In genomic region chr9:89774971-89775370, GRCh38 we compare ENCODE assay signal across 24 cellular contexts.
DNase-seq lines count a peak whose midpoint lies in the region; ATAC-seq and TF ChIP-seq lines count a peak whose summit lies in the region.
"Had no signal": no experiment of that assay in that cellular context is flagged by ENCODE, and none has a peak within 500 bp of the region (broad histone marks: within the 10 kb centered on the region; RNA-seq: fewer than 3 reads in every experiment).

No MANE protein-coding gene starts in this region.

- no TSS peak for BruUV-seq in Caco-2 (replicated peaks; lab: Mats Ljungman, UMichigan)

- H3K27me3 ChIP-seq in trophoblast cell (ENCODE audit: insufficient read depth, low read length) (no peaks in the 10 kb centered on the region), spleen (replicated peaks in 1 of 7) (no peaks in the 10 kb centered on the region), foreskin keratinocyte (peaks cover 22% of the 10 kb centered on the region), Caco-2 (replicated peaks; ENCODE audit: control insufficient read depth, insufficient read depth, low read length) (no peaks in the 10 kb centered on the region)
- H3K27me3 ChIP-seq: BE2C, BLaER1 had no signal

- H3K23ac ChIP-seq in trophoblast cell (ENCODE audit: low read length): no peak overlapping the region

- peak overlapping the region; percentile 19 for H2BK120ac ChIP-seq in trophoblast cell (ENCODE audit: insufficient read depth, low read length, poor library complexity)

- peak overlapping the region; percentile 58 for H4K91ac ChIP-seq in trophoblast cell (ENCODE audit: low read depth, low read length)

- no peak for TF ChIP-seq POLR2A in spleen (IDR thresholded peaks at IDR 0.05)

- peak overlapping the region; percentile 31 for H2AK5ac ChIP-seq in trophoblast cell (ENCODE audit: low read length)

- H3K27ac ChIP-seq in trophoblast cell (ENCODE audit: low read depth, low read length): no peak overlapping the region
- H3K27ac ChIP-seq in spleen: no peak overlapping the region
- H3K27ac ChIP-seq in foreskin keratinocyte: no peak overlapping the region
- H3K27ac ChIP-seq: BLaER1 had no signal

- intact Hi-C loops in cardiac septum (cut with DNase I) (no loop called here), Right ventricle myocardium inferior (cut with DNase I) (no loop called here), spleen (cut with DNase I; ENCODE audit: low total_unique reads) (no loop called here), natural killer cell (cut with micrococcal nuclease) (no loop called here), Caco-2 (cut with micrococcal nuclease; ENCODE audit: unreplicated experiment) (no loop called here)

- no CpG with 5 or more reads among the region's 6 CpGs for WGBS in trophoblast cell (ENCODE audit: extremely low coverage, insufficient coverage, insufficient read length)
- 91 to 100% (median 96%) methylated on average over 3 to 6 of the region's 6 CpGs for WGBS in spleen, 5 donors

- H3K4me3 Mint-ChIP-seq in natural killer cell (no peak overlapping the region), Caco-2 (ENCODE audit: unreplicated experiment) (no peak overlapping the region)
- H3K4me3 Mint-ChIP-seq: CD4-positive, alpha-beta memory T cell; CD4-positive, CD25-positive, alpha-beta regulatory T cell had no signal

- H3K4me1 ChIP-seq in trophoblast cell (ENCODE audit: control insufficient read depth in 1 of 2, insufficient read depth in 2 of 2, low read length in 2 of 2) (peaks cover 15 to 23% of the 10 kb centered on the region in 2 experiments), spleen (peaks cover 0 to 9% (median 0%) of the 10 kb centered on the region in 6 donors), foreskin keratinocyte (no peaks in the 10 kb centered on the region), Caco-2 (peaks cover 9% of the 10 kb centered on the region; the same call in 1 of the 2 replicates)

- H3K79me2 ChIP-seq in trophoblast cell (ENCODE audit: control insufficient read depth, insufficient read depth, low read length, poor library complexity): no peaks in the 10 kb centered on the region

- ATAC-seq in Right ventricle myocardium inferior: no peak
- ATAC-seq in natural killer cell: no peak
- ATAC-seq in foreskin keratinocyte: no peak
- ATAC-seq: GM12878 had no signal

- H3K9me3 ChIP-seq in trophoblast cell (ENCODE audit: insufficient read depth, low read depth, low read length) (peaks cover 2% of the 10 kb centered on the region), spleen (no peaks in the 10 kb centered on the region), Caco-2 (no peaks in the 10 kb centered on the region)
- H3K9me3 ChIP-seq: BE2C, BLaER1 had no signal

- H3K4me2 ChIP-seq in trophoblast cell (ENCODE audit: low read length): no peak overlapping the region

- peak overlapping the region; percentile 21 for H3K14ac ChIP-seq in trophoblast cell (ENCODE audit: low read length)

- H3K27ac Mint-ChIP-seq in natural killer cell (no peak overlapping the region), Caco-2 (ENCODE audit: unreplicated experiment) (no peak overlapping the region)
- H3K27ac Mint-ChIP-seq: CD14-positive monocyte; CD4-positive, CD25-positive, alpha-beta regulatory T cell had no signal

- H4K8ac ChIP-seq in trophoblast cell (ENCODE audit: low read depth, low read length): peak overlapping the region; percentile 12

- no peak overlapping the region for H3K18ac ChIP-seq in trophoblast cell (ENCODE audit: low read length)

- POLR2A ChIA-PET in Caco-2 (lab: Charles Lee): no interaction called here

- TF ChIP-seq CTCF in spleen (IDR thresholded peaks at IDR 0.05 in 8 of 11, conservative IDR thresholded peaks at IDR 0.05 in 3 of 11) (no peak), natural killer cell (IDR thresholded peaks at IDR 0.05) (no peak), foreskin keratinocyte (conservative IDR thresholded peaks at IDR 0.05) (no peak), Caco-2 (IDR thresholded peaks at IDR 0.05; ENCODE audit: insufficient read depth in 1 of 2, low read depth in 1 of 2, low read length in 1 of 2, severe bottlenecking in 1 of 2, unreplicated experiment in 1 of 2) (no peak)

- no peaks in the 10 kb centered on the region for H3K4me1 Mint-ChIP-seq in natural killer cell
- H3K4me1 Mint-ChIP-seq in Caco-2 (ENCODE audit: low read depth, unreplicated experiment): no peaks in the 10 kb centered on the region

- no peak overlapping the region for H4K12ac ChIP-seq in trophoblast cell (ENCODE audit: low read depth, low read length)

- peaks cover 3 to 12% of the 10 kb centered on the region in 2 donors for H3K27me3 Mint-ChIP-seq in natural killer cell (ENCODE audit: low read depth in 2 of 2)
- H3K27me3 Mint-ChIP-seq in Caco-2 (ENCODE audit: insufficient read depth, unreplicated experiment): no peaks in the 10 kb centered on the region

- H2BK5ac ChIP-seq in trophoblast cell (ENCODE audit: low read depth, low read length, poor library complexity): no peak overlapping the region

- H3K36me3 ChIP-seq in trophoblast cell (ENCODE audit: control insufficient read depth in 1 of 2, insufficient read depth in 2 of 2, low read length in 2 of 2) (no peaks in the 10 kb centered on the region), spleen (no peaks in the 10 kb centered on the region), Caco-2 (ENCODE audit: control insufficient read depth, insufficient read depth, low read length) (no peaks in the 10 kb centered on the region)
- H3K36me3 ChIP-seq: BE2C, BLaER1 had no signal

- H3K36me3 Mint-ChIP-seq in natural killer cell (no peaks in the 10 kb centered on the region), Caco-2 (ENCODE audit: insufficient read depth, unreplicated experiment) (no peaks in the 10 kb centered on the region)
- H3K36me3 Mint-ChIP-seq: CD14-positive monocyte; CD4-positive, alpha-beta memory T cell; CD4-positive, CD25-positive, alpha-beta regulatory T cell had no signal

- H3K9ac ChIP-seq in trophoblast cell (ENCODE audit: low read length): no peak overlapping the region
- H3K9ac ChIP-seq: BLaER1 had no signal

- H2BK12ac ChIP-seq in trophoblast cell (ENCODE audit: low read length): peak overlapping the region; percentile 68

- H3K79me1 ChIP-seq in trophoblast cell (ENCODE audit: low read length): peaks cover 30% of the 10 kb centered on the region

- H2AFZ ChIP-seq in trophoblast cell (ENCODE audit: insufficient read depth, low read length, poor library complexity): no peak overlapping the region

- H3K4ac ChIP-seq in trophoblast cell (ENCODE audit: low read depth, low read length): no peak overlapping the region

- no peak overlapping the region for H3K4me3 ChIP-seq in trophoblast cell (ENCODE audit: low read depth, low read length)
- no peak overlapping the region for H3K4me3 ChIP-seq in spleen
- no peak overlapping the region for H3K4me3 ChIP-seq in Caco-2 (ENCODE audit: low read depth, low read length)
- H3K4me3 ChIP-seq: BLaER1, GM12878 had no signal

- peak; percentile 56 for DNase-seq in cardiac septum (ENCODE audit: low spot score)
- DNase-seq in Right ventricle myocardium inferior (ENCODE audit: missing footprints): no peak
- DNase-seq in islet precursor cell: peak; percentile 32
- DNase-seq in trophoblast cell: no peak
- DNase-seq in spleen: peak; percentile 34
- DNase-seq in natural killer cell: no peak
- no peak for DNase-seq in foreskin keratinocyte
- no peak for DNase-seq in Caco-2
- DNase-seq: 8988T; ACHN; BE2C; C1 segment of cervical spinal cord; CD4-positive, alpha-beta memory T cell; CD4-positive, CD25-positive, alpha-beta regulatory T cell; DMS 273 treated with DMSO at 0.1 percent for 48 hours; DMS153; DMS53; DMS79; DND-41; EL; GDM1 had no signal

- H3K9me3 Mint-ChIP-seq in natural killer cell: no peaks in the 10 kb centered on the region
- no peaks in the 10 kb centered on the region for H3K9me3 Mint-ChIP-seq in Caco-2 (ENCODE audit: unreplicated experiment)
- H3K9me3 Mint-ChIP-seq: CD4-positive, alpha-beta memory T cell had no signal

- CTCF ChIA-PET in Caco-2 (lab: Charles Lee): no interaction called here

Comparison
In these comparisons a context has a peak if more than half of its experiments do, and no peak if none do; other contexts are left out.
1. DNase-seq: peak in cardiac septum (single experiment), islet precursor cell (single experiment) and spleen (single experiment); none in Right ventricle myocardium inferior (single experiment), trophoblast cell (0 of 2), natural killer cell (single experiment), foreskin keratinocyte (0 of 2) and Caco-2 (0 of 2).